ENCODE assay signal across 25 cellular contexts in the genomic region with DNA sequence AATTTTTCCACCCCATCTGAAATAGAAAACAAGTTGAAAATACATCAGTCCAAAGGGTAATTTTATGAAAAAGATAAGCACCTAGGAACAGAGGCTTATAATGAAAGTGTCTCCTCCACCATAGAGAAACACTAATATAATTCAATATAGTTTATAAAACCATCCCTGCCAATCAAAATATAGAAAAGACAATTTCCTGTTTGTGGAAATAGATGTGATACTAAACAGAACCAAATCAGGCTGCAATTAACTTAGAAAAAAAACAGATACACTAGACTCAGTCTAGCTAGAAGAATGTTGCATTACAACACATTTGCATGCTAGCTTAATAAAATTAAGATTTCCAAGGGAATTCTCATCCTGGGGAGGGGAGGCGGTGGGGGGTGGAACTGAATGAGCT.
"Had no signal": no experiment of that assay in that cellular context is flagged by ENCODE, and none has a peak within 500 bp of the region (broad histone marks: within the 10 kb centered on the region; RNA-seq: fewer than 3 reads in every experiment).

No MANE protein-coding gene starts in this region.

- H3K4me3 Mint-ChIP-seq: activated CD8-positive, alpha-beta T cell treated with anti-CD3 and anti-CD28 coated beads for 36 hours; activated naive CD4-positive, alpha-beta T cell treated with anti-CD3 and anti-CD28 coated beads, Interleukin-2, amount 10 ng/mL, durations not matched to agents 7 days and 5 days; activated naive CD8-positive, alpha-beta T cell treated with anti-CD3 and anti-CD28 coated beads for 36 hours; activated T-cell treated with anti-CD3 and anti-CD28 coated beads, Interleukin-2, amount 50 U/mL, for 72 hours; T-helper 17 cell had no signal

- H3K36me3 Mint-ChIP-seq: activated naive CD4-positive, alpha-beta T cell treated with anti-CD3 and anti-CD28 coated beads, Interleukin-2, amount 10 ng/mL, durations not matched to agents 7 days and 5 days had no signal

- H3K36me3 ChIP-seq: adrenal gland, breast epithelium, Peyer's patch, SJCRH30 had no signal

- H3K4me1 ChIP-seq: breast epithelium, Peyer's patch, SJCRH30 had no signal

- FAIRE-seq: TTC549 had no signal

- DNase-seq: activated CD4-positive, CD25-positive, alpha-beta regulatory T cell; activated CD8-positive, alpha-beta memory T cell treated with anti-CD3 and anti-CD28 coated beads, Interleukin-2, amount 50 U/mL, for 4 hours; activated CD8-positive, alpha-beta T cell treated with anti-CD3 and anti-CD28 coated beads for 36 hours; activated gamma-delta T cell treated with Interleukin-2 at 50 U/mL for 16 hours; activated naive CD4-positive, alpha-beta T cell treated with anti-CD3 and anti-CD28 coated beads, Interleukin-2, amount 10 ng/mL, durations not matched to agents 7 days and 5 days; activated naive CD8-positive, alpha-beta T cell treated with anti-CD3 and anti-CD28 coated beads for 36 hours; activated T-cell treated with anti-CD3 and anti-CD28 coated beads, Interleukin-2, amount 50 U/mL, for 72 hours; adrenal gland; anterior cingulate cortex; central memory CD4-positive, alpha-beta T cell; KG1; NCI-H1048; NCI-H1930; NCI-H345; NCI-H510A; NCI-H526 treated with DMSO at 0.1 percent for 48 hours; Right ventricle myocardium superior; SJCRH30; T-helper 17 cell; T1000 had no signal

- H3K27me3 ChIP-seq: adrenal gland, Peyer's patch, SJCRH30 had no signal

- H3K27ac Mint-ChIP-seq: activated CD8-positive, alpha-beta T cell treated with anti-CD3 and anti-CD28 coated beads for 36 hours; activated naive CD4-positive, alpha-beta T cell treated with anti-CD3 and anti-CD28 coated beads, Interleukin-2, amount 10 ng/mL, durations not matched to agents 7 days and 5 days; activated naive CD8-positive, alpha-beta T cell treated with anti-CD3 and anti-CD28 coated beads for 36 hours; activated T-cell treated with anti-CD3 and anti-CD28 coated beads, Interleukin-2, amount 50 U/mL, for 72 hours; activated T-helper 2 cell treated with anti-CD3 and anti-CD28 coated beads, Interferon-gamma antibody, Interleukin-2, Interleukin-4, amounts not matched to agents 10 μg/mL and 5 μg/mL and 100 μg/mL, durations not matched to agents 14 hours and 24 hours and 36 hours; T-helper 17 cell had no signal

- H3K9me3 ChIP-seq: adrenal gland, breast epithelium, Peyer's patch, SJCRH30 had no signal

- H3K4me3 ChIP-seq: adrenal gland, breast epithelium, Peyer's patch, SJCRH30 had no signal

- H3K27me3 Mint-ChIP-seq: activated CD8-positive, alpha-beta T cell treated with anti-CD3 and anti-CD28 coated beads for 36 hours; activated naive CD4-positive, alpha-beta T cell treated with anti-CD3 and anti-CD28 coated beads, Interleukin-2, amount 10 ng/mL, durations not matched to agents 7 days and 5 days; activated naive CD8-positive, alpha-beta T cell treated with anti-CD3 and anti-CD28 coated beads for 36 hours; T-helper 17 cell had no signal

- H3K9me3 Mint-ChIP-seq: activated CD8-positive, alpha-beta T cell treated with anti-CD3 and anti-CD28 coated beads for 36 hours; activated naive CD4-positive, alpha-beta T cell treated with anti-CD3 and anti-CD28 coated beads, Interleukin-2, amount 10 ng/mL, durations not matched to agents 7 days and 5 days; activated naive CD8-positive, alpha-beta T cell treated with anti-CD3 and anti-CD28 coated beads for 36 hours; activated T-cell treated with anti-CD3 and anti-CD28 coated beads, Interleukin-2, amount 50 U/mL, for 72 hours; activated T-helper 2 cell treated with anti-CD3 and anti-CD28 coated beads, Interferon-gamma antibody, Interleukin-2, Interleukin-4, amounts not matched to agents 10 μg/mL and 5 μg/mL and 100 μg/mL, durations not matched to agents 14 hours and 24 hours and 36 hours had no signal

- H3K27ac ChIP-seq: adrenal gland, breast epithelium, Peyer's patch, RWPE1, SJCRH30 had no signal

- ATAC-seq: activated CD8-positive, alpha-beta T cell treated with anti-CD3 and anti-CD28 coated beads for 36 hours; activated T-cell treated with anti-CD3 and anti-CD28 coated beads, Interleukin-2, amount 50 U/mL, for 72 hours; T-helper 17 cell had no signal
